In the genomic region with DNA sequence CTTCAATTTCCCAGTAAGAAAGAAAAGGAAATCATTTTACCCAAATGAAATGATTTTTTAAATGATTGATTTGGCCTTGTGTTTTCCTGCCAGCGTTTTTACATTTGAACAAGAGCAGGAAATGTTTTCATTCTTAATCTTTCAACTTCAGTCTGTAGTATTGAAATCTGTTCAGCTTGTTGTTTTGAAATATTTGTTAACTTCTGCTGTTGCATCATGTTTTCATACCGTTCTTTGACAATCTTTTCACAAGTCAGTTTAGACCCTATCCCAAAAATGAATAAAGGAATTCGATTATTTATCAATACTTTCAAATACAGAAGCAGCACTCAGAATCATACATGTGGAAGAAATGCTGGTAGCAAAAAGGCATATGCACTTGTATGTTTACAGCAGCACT, we compare ENCODE assay signal across 3 cellular contexts.
TF ChIP-seq lines count a peak whose summit lies in the region.

No MANE protein-coding gene starts in this region.

TF ChIP-seq in liver, 16 proteins besides CTCF, POLR2A, EP300 and RAD21:
- TF ChIP-seq, protein P1, sequence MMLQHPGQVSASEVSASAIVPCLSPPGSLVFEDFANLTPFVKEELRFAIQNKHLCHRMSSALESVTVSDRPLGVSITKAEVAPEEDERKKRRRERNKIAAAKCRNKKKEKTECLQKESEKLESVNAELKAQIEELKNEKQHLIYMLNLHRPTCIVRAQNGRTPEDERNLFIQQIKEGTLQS (IDR thresholded peaks at IDR 0.05) = peak; percentile 74
- TF ChIP-seq RXRA (IDR thresholded peaks at IDR 0.05) (no peak), SP1 (IDR thresholded peaks at IDR 0.05) (peak; percentile 14)

TF ChIP-seq in HepG2, 621 proteins besides CTCF, POLR2A, EP300 and RAD21:
- no peak for TF ChIP-seq RNF2 (conservative IDR thresholded peaks at IDR 0.05; ENCODE audit: low read depth)
- TF ChIP-seq, protein P2, sequence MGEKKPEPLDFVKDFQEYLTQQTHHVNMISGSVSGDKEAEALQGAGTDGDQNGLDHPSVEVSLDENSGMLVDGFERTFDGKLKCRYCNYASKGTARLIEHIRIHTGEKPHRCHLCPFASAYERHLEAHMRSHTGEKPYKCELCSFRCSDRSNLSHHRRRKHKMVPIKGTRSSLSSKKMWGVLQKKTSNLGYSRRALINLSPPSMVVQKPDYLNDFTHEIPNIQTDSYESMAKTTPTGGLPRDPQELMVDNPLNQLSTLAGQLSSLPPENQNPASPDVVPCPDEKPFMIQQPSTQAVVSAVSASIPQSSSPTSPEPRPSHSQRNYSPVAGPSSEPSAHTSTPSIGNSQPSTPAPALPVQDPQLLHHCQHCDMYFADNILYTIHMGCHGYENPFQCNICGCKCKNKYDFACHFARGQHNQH (CRISPR knock-in tag; IDR thresholded peaks at IDR 0.05) = no peak
- no peak for TF ChIP-seq JUND (CRISPR knock-in tag; IDR thresholded peaks at IDR 0.05)
- no peak for TF ChIP-seq ELF4 (CRISPR knock-in tag; IDR thresholded peaks at IDR 0.05; ENCODE audit: borderline replicate concordance)
- no peak for TF ChIP-seq ZNF382 (CRISPR knock-in tag; IDR thresholded peaks at IDR 0.05; ENCODE audit: borderline replicate concordance)
- TF ChIP-seq, protein P3, sequence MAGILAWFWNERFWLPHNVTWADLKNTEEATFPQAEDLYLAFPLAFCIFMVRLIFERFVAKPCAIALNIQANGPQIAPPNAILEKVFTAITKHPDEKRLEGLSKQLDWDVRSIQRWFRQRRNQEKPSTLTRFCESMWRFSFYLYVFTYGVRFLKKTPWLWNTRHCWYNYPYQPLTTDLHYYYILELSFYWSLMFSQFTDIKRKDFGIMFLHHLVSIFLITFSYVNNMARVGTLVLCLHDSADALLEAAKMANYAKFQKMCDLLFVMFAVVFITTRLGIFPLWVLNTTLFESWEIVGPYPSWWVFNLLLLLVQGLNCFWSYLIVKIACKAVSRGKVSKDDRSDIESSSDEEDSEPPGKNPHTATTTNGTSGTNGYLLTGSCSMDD (CRISPR knock-in tag; IDR thresholded peaks at IDR 0.05) = no peak
- TF ChIP-seq ATF7-NPFF (CRISPR knock-in tag; IDR thresholded peaks at IDR 0.05; ENCODE audit: low read depth) = no peak
- TF ChIP-seq MEIS1 (CRISPR knock-in tag; IDR thresholded peaks at IDR 0.05; ENCODE audit: borderline replicate concordance) = no peak
- TF ChIP-seq ETV5 (CRISPR knock-in tag; IDR thresholded peaks at IDR 0.05; ENCODE audit: borderline replicate concordance) = no peak
- TF ChIP-seq, protein P4, sequence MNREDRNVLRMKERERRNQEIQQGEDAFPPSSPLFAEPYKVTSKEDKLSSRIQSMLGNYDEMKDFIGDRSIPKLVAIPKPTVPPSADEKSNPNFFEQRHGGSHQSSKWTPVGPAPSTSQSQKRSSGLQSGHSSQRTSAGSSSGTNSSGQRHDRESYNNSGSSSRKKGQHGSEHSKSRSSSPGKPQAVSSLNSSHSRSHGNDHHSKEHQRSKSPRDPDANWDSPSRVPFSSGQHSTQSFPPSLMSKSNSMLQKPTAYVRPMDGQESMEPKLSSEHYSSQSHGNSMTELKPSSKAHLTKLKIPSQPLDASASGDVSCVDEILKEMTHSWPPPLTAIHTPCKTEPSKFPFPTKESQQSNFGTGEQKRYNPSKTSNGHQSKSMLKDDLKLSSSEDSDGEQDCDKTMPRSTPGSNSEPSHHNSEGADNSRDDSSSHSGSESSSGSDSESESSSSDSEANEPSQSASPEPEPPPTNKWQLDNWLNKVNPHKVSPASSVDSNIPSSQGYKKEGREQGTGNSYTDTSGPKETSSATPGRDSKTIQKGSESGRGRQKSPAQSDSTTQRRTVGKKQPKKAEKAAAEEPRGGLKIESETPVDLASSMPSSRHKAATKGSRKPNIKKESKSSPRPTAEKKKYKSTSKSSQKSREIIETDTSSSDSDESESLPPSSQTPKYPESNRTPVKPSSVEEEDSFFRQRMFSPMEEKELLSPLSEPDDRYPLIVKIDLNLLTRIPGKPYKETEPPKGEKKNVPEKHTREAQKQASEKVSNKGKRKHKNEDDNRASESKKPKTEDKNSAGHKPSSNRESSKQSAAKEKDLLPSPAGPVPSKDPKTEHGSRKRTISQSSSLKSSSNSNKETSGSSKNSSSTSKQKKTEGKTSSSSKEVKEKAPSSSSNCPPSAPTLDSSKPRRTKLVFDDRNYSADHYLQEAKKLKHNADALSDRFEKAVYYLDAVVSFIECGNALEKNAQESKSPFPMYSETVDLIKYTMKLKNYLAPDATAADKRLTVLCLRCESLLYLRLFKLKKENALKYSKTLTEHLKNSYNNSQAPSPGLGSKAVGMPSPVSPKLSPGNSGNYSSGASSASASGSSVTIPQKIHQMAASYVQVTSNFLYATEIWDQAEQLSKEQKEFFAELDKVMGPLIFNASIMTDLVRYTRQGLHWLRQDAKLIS (CRISPR knock-in tag; IDR thresholded peaks at IDR 0.05) = no peak
- TF ChIP-seq ELF1 (CRISPR knock-in tag; IDR thresholded peaks at IDR 0.05) = no peak
- TF ChIP-seq TOE1 (CRISPR knock-in tag; IDR thresholded peaks at IDR 0.05) = no peak
- no peak for TF ChIP-seq ZNF615 (CRISPR knock-in tag; IDR thresholded peaks at IDR 0.05; ENCODE audit: borderline replicate concordance)

TF ChIP-seq in endothelial cell of umbilical vein, 7 proteins besides CTCF, POLR2A, EP300 and RAD21:
- TF ChIP-seq JUN (IDR thresholded peaks at IDR 0.05; ENCODE audit: borderline replicate concordance, insufficient read depth, insufficient read length, low read depth) = no peak
- TF ChIP-seq FOS (IDR thresholded peaks at IDR 0.05; ENCODE audit: borderline replicate concordance, insufficient read depth, low read length) = no peak
- TF ChIP-seq GATA2 (IDR thresholded peaks at IDR 0.05; ENCODE audit: insufficient read depth, insufficient read length, low read depth, low read length) = no peak
- TF ChIP-seq POLR2AphosphoS5 (IDR thresholded peaks at IDR 0.05; ENCODE audit: insufficient read depth, low read depth, low read length) = no peak
- no peak for TF ChIP-seq MYC (IDR thresholded peaks at IDR 0.05; ENCODE audit: low read depth, low read length)
- TF ChIP-seq EZH2 (IDR thresholded peaks at IDR 0.05; ENCODE audit: borderline replicate concordance, low read depth, low read length, severe bottlenecking) = no peak
- TF ChIP-seq, protein P5, sequence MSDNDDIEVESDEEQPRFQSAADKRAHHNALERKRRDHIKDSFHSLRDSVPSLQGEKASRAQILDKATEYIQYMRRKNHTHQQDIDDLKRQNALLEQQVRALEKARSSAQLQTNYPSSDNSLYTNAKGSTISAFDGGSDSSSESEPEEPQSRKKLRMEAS (IDR thresholded peaks at IDR 0.05; ENCODE audit: insufficient read depth, insufficient read length) = no peak
